ENCODE assay signal across 8 cellular contexts in genomic region chr19:3047307-3048189, GRCh38. TPM values are rescaled to one million over a fixed set of nuclear protein-coding genes. Genes with fewer than 3 reads are reported as not detected.
A peak's percentile ranks its signal among the peaks of the same experiment; 100 is the strongest.
DNase-seq lines count a peak whose midpoint lies in the region; ATAC-seq and TF ChIP-seq lines count a peak whose summit lies in the region.

No MANE protein-coding gene starts in this region.

- peak overlapping the region; percentile 69 for H3K27ac Mint-ChIP-seq in activated T-helper 1 cell treated with anti-CD3 and anti-CD28 coated beads, Interleukin-12 subunit alpha, Interleukin-12 subunit beta, Interleukin-2, Interleukin-4 antibody, amounts not matched to agents 30 ng/mL and 10 ng/mL and 1 ng/mL, durations not matched to agents 14 hours and 24 hours and 36 hours
- peak overlapping the region; percentile 11 for H3K27ac Mint-ChIP-seq in neural progenitor cell

- peaks cover 9% of the 10 kb centered on the region for H3K4me1 Mint-ChIP-seq in activated T-helper 1 cell treated with anti-CD3 and anti-CD28 coated beads, Interleukin-12 subunit alpha, Interleukin-12 subunit beta, Interleukin-2, Interleukin-4 antibody, amounts not matched to agents 30 ng/mL and 10 ng/mL and 1 ng/mL, durations not matched to agents 14 hours and 24 hours and 36 hours (ENCODE audit: low read depth)
- H3K4me1 Mint-ChIP-seq in neural progenitor cell = peaks cover 17% of the 10 kb centered on the region

- POLR2A ChIA-PET in A673 (lab: Charles Lee; ENCODE audit: low non-redundant PET) = interaction anchor here (0.6 kb wide), 1 partner anchor 140 kb away, joined by 8 read pairs; no protein-coding TSS in a partner anchor

- H3K4me3 Mint-ChIP-seq in activated T-helper 1 cell treated with anti-CD3 and anti-CD28 coated beads, Interleukin-12 subunit alpha, Interleukin-12 subunit beta, Interleukin-2, Interleukin-4 antibody, amounts not matched to agents 30 ng/mL and 10 ng/mL and 1 ng/mL, durations not matched to agents 14 hours and 24 hours and 36 hours = peak overlapping the region; percentile 83
- H3K4me3 Mint-ChIP-seq in neural progenitor cell = peak overlapping the region; percentile 79

- H3K4me1 ChIP-seq in A673 (ENCODE audit: insufficient read depth, low read length, poor library complexity, severe bottlenecking) = peaks cover 28% of the 10 kb centered on the region
- H3K4me1 ChIP-seq in neural progenitor cell = peaks cover 20% of the 10 kb centered on the region
- H3K4me1 ChIP-seq in upper lobe of right lung = peaks cover 12% of the 10 kb centered on the region

- H3K9me3 Mint-ChIP-seq in activated T-helper 1 cell treated with anti-CD3 and anti-CD28 coated beads, Interleukin-12 subunit alpha, Interleukin-12 subunit beta, Interleukin-2, Interleukin-4 antibody, amounts not matched to agents 30 ng/mL and 10 ng/mL and 1 ng/mL, durations not matched to agents 14 hours and 24 hours and 36 hours = no peaks in the 10 kb centered on the region
- H3K9me3 Mint-ChIP-seq in neural progenitor cell = peaks cover 2% of the 10 kb centered on the region

- H3K36me3 ChIP-seq in A673 (ENCODE audit: insufficient read depth, low read length, poor library complexity, severe bottlenecking) (no peaks in the 10 kb centered on the region), neural progenitor cell (no peaks in the 10 kb centered on the region), upper lobe of right lung (no peaks in the 10 kb centered on the region)

- intact Hi-C loops in A673 (cut with micrococcal nuclease; ENCODE audit: unreplicated experiment) (no loop called here), upper lobe of right lung (cut with DNase I) (no loop called here)
- intact Hi-C loops in activated T-helper 1 cell treated with anti-CD3 and anti-CD28 coated beads, Interleukin-12 subunit alpha, Interleukin-12 subunit beta, Interleukin-2, Interleukin-4 antibody, amounts not matched to agents 30 ng/mL and 10 ng/mL and 1 ng/mL, durations not matched to agents 14 hours and 24 hours and 36 hours (cut with micrococcal nuclease) = loop anchor here (2.0 kb wide), 1 partner anchor 13 kb away; no protein-coding TSS in a partner anchor

- H3K9ac ChIP-seq in neural progenitor cell = no peak overlapping the region

- H3K4me3 ChIP-seq in A673 (ENCODE audit: low read depth, low read length, poor library complexity, severe bottlenecking) (peak overlapping the region; percentile 47), neural progenitor cell (peak overlapping the region; percentile 46), upper lobe of right lung (peak overlapping the region; percentile 37)

- no peaks in the 10 kb centered on the region for H3K27me3 ChIP-seq in A673 (replicated peaks; ENCODE audit: insufficient read depth, low read depth, low read length, poor library complexity)
- peaks cover 3% of the 10 kb centered on the region for H3K27me3 ChIP-seq in neural progenitor cell
- no peaks in the 10 kb centered on the region for H3K27me3 ChIP-seq in upper lobe of right lung

- H3K36me3 Mint-ChIP-seq in activated T-helper 1 cell treated with anti-CD3 and anti-CD28 coated beads, Interleukin-12 subunit alpha, Interleukin-12 subunit beta, Interleukin-2, Interleukin-4 antibody, amounts not matched to agents 30 ng/mL and 10 ng/mL and 1 ng/mL, durations not matched to agents 14 hours and 24 hours and 36 hours (ENCODE audit: low read depth) = no peaks in the 10 kb centered on the region
- no peaks in the 10 kb centered on the region for H3K36me3 Mint-ChIP-seq in neural progenitor cell

- H3K27me3 Mint-ChIP-seq in activated T-helper 1 cell treated with anti-CD3 and anti-CD28 coated beads, Interleukin-12 subunit alpha, Interleukin-12 subunit beta, Interleukin-2, Interleukin-4 antibody, amounts not matched to agents 30 ng/mL and 10 ng/mL and 1 ng/mL, durations not matched to agents 14 hours and 24 hours and 36 hours (ENCODE audit: insufficient read depth) = peaks cover 14% of the 10 kb centered on the region
- peaks cover 44% of the 10 kb centered on the region for H3K27me3 Mint-ChIP-seq in neural progenitor cell (ENCODE audit: insufficient read depth, low read depth)

- TF ChIP-seq CTCF in A673 (conservative IDR thresholded peaks at IDR 0.05; ENCODE audit: low read depth, low read length) (no peak), neural progenitor cell (IDR thresholded peaks at IDR 0.05) (no peak), upper lobe of right lung (IDR thresholded peaks at IDR 0.05) (no peak)

- H3K79me2 ChIP-seq in neural progenitor cell (ENCODE audit: low read depth) = no peaks in the 10 kb centered on the region

- H4K20me1 ChIP-seq in neural progenitor cell (ENCODE audit: low read depth) = peaks cover 9% of the 10 kb centered on the region

- H3K27ac ChIP-seq in A673 (ENCODE audit: low read depth, low read length, poor library complexity, severe bottlenecking) (peak overlapping the region; percentile 72), neural progenitor cell (no peak overlapping the region), upper lobe of right lung (peak overlapping the region; percentile 30)

- CTCF ChIA-PET in A673 (lab: Charles Lee) = interaction anchor here (0.5 to 0.8 kb wide), 2 partner anchors 22 to 48 kb away, joined by 3 to 5 read pairs; no protein-coding TSS in a partner anchor

- H3F3A ChIP-seq in neural progenitor cell (ENCODE audit: low read depth) = peaks cover 44% of the 10 kb centered on the region

- BruUV-seq in A673 (replicated peaks; lab: Mats Ljungman, UMichigan) = no TSS peak

- peak overlapping the region; percentile 74 for H3K4me2 ChIP-seq in neural progenitor cell

- no peak overlapping the region for H2AFZ ChIP-seq in neural progenitor cell (replicated peaks)

- H3K9me3 ChIP-seq in A673 (ENCODE audit: low read depth, low read length, poor library complexity, severe bottlenecking) (no peaks in the 10 kb centered on the region), neural progenitor cell (ENCODE audit: low read depth) (no peaks in the 10 kb centered on the region), upper lobe of right lung (no peaks in the 10 kb centered on the region)

- peak; percentile 83 for ATAC-seq in upper lobe of right lung

- DNase-seq in A673 (ENCODE audit: low spot score) = peak; percentile 97
- DNase-seq in HPDE6-E6E7 (ENCODE audit: extremely low spot score) = peak; percentile 69
- DNase-seq in NOMO-1 (lab: John Stamatoyannopoulos, UW; ENCODE audit: unreplicated experiment in 2 of 2) = peak; percentile 69 to 78
- peak; percentile 41 for DNase-seq in activated T-helper 1 cell treated with anti-CD3 and anti-CD28 coated beads, Interleukin-12 subunit alpha, Interleukin-12 subunit beta, Interleukin-2, Interleukin-4 antibody, amounts not matched to agents 30 ng/mL and 10 ng/mL and 1 ng/mL, durations not matched to agents 14 hours and 24 hours and 36 hours (ENCODE audit: low spot score)
- DNase-seq in fibroblast of peridontal ligament (ENCODE audit: extremely low read depth) = peak; percentile 68
- peak; percentile 92 for DNase-seq in neural progenitor cell (ENCODE audit: low spot score)
- peak; percentile 82 for DNase-seq in upper lobe of right lung
- DNase-seq in DMS79 (lab: John Stamatoyannopoulos, UW) = no peak

RNA-seq across cellular contexts. Expression of gene TLE5, which starts 14.7 kb away (rescaled TPM):
- total RNA-seq in A673 (2021) (360 and 397 TPM in 2 replicates), neural progenitor cell (ENCODE audit: low replicate concordance) (54.6 and 148 TPM in 2 replicates), upper lobe of right lung (458 TPM)
- 378 and 399 TPM in 2 replicates for total RNA-seq in activated T-helper 1 cell treated with anti-CD3 and anti-CD28 coated beads, Interleukin-12 subunit alpha, Interleukin-12 subunit beta, Interleukin-2, Interleukin-4 antibody, amounts not matched to agents 30 ng/mL and 10 ng/mL and 1 ng/mL, durations not matched to agents 14 hours and 24 hours and 36 hours

RNA-seq across cellular contexts. Expression of gene TLE2, which starts 18.5 kb away (rescaled TPM):
- 10.8 and 18.3 TPM in 2 replicates for total RNA-seq in A673 (2021)
- total RNA-seq in activated T-helper 1 cell treated with anti-CD3 and anti-CD28 coated beads, Interleukin-12 subunit alpha, Interleukin-12 subunit beta, Interleukin-2, Interleukin-4 antibody, amounts not matched to agents 30 ng/mL and 10 ng/mL and 1 ng/mL, durations not matched to agents 14 hours and 24 hours and 36 hours = 0.78 and 1.1 TPM in 2 replicates
- total RNA-seq in neural progenitor cell (ENCODE audit: low replicate concordance) = 1.1 TPM in 1 of 2 replicates, not detected in the other
- total RNA-seq in upper lobe of right lung = 58.6 TPM

RNA-seq across cellular contexts. Expression of gene GNA11, which starts 46.6 kb away (rescaled TPM):
- total RNA-seq in A673 (2021) (61.6 and 64.3 TPM in 2 replicates), neural progenitor cell (ENCODE audit: low replicate concordance) (12.4 and 19.5 TPM in 2 replicates), upper lobe of right lung (66.3 TPM)
- 4.1 and 5.7 TPM in 2 replicates for total RNA-seq in activated T-helper 1 cell treated with anti-CD3 and anti-CD28 coated beads, Interleukin-12 subunit alpha, Interleukin-12 subunit beta, Interleukin-2, Interleukin-4 antibody, amounts not matched to agents 30 ng/mL and 10 ng/mL and 1 ng/mL, durations not matched to agents 14 hours and 24 hours and 36 hours
